ENCODE assay signal across 15 cellular contexts in the genomic region with DNA sequence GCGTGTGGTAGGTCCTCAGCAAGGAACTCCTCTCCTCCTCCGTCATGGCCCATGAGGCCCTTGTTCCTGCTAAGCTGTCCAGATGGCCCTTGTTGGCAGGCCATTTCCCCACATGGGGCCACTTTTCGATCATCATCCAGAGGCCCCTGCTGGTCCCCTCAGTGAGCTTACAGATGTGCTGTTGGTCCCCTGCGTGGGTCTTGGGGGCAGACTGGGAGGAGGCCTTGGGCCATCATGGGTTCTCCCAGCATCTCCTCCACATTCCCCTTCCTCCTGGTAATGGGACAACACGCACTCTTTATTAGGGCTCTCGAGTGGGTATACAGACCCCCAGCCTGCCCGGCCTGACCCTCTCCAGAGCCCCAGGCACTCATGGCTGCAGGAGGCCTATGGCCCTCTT.
"Had no signal": no experiment of that assay in that cellular context is flagged by ENCODE, and none has a peak within 500 bp of the region (broad histone marks: within the 10 kb centered on the region; RNA-seq: fewer than 3 reads in every experiment).

No MANE protein-coding gene starts in this region.

- DNase-seq: activated CD4-positive, alpha-beta T cell treated with anti-CD3 and anti-CD28 coated beads for 48 hours; activated CD4-positive, alpha-beta T cell treated with anti-CD3 and anti-CD28 coated beads, Interleukin-2, amount 50 U/mL, for 4 hours; activated CD4-positive, CD25-positive, alpha-beta regulatory T cell treated with anti-CD3 and anti-CD28 coated beads, Interleukin-2, amount 50 U/mL, for 72 hours; activated CD8-positive, alpha-beta memory T cell treated with anti-CD3 and anti-CD28 coated beads, Interleukin-2, amount 50 U/mL, for 48 hours; activated CD8-positive, alpha-beta T cell treated with anti-CD3 and anti-CD28 coated beads, Interleukin-2, amount 10 ng/mL, durations not matched to agents 7 days and 5 days; activated T-cell treated with anti-CD3 and anti-CD28 coated beads, Interleukin-2, amount 50 U/mL, for 1 hour; aorta; caudate nucleus; Kasumi-1; NCI-H1048; NCI-H748 treated with DMSO at 0.1 percent for 48 hours had no signal

- ATAC-seq: activated CD8-positive, alpha-beta T cell treated with anti-CD3 and anti-CD28 coated beads, Interleukin-2, amount 10 ng/mL, durations not matched to agents 7 days and 5 days; SK-N-SH treated with all-trans-retinoic acid at 6 μM for 48 hours; WTC11 had no signal

- H3K27me3 ChIP-seq: breast epithelium, SJSA1 had no signal

- H3K27ac ChIP-seq: breast epithelium, SJSA1 had no signal

- H3K9me3 ChIP-seq: breast epithelium, SJSA1 had no signal

- H3K4me3 ChIP-seq: breast epithelium, SJSA1 had no signal

- H3K4me1 ChIP-seq: breast epithelium had no signal

- H3K36me3 ChIP-seq: breast epithelium, SJSA1 had no signal
